ENCODE assay signal across 12 cellular contexts in the genomic region with DNA sequence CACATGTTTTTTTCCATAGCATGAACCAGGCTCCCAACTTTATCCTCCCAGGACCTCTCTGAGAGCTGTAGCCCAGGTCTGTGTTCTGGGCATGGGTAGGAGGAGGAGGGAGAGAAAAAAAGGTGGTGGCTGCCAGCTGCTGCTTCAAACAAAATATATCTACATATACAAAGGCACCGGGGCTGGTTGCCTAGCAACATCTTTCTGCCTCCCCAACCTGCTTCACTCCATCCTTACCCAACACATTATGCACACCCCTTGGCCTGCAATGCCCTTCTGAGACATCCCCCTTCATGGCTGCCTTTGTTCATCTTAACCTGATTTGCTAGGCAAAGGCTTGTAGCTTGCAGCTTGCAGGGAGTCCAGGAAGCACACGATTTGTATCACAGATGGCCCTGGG. TPM values are rescaled to one million over a fixed set of nuclear protein-coding genes. Genes with fewer than 3 reads are reported as not detected.
A peak's percentile ranks its signal among the peaks of the same experiment; 100 is the strongest.
DNase-seq lines count a peak whose midpoint lies in the region; ATAC-seq lines count a peak whose summit lies in the region.
"Had no signal": no experiment of that assay in that cellular context is flagged by ENCODE, and none has a peak within 500 bp of the region (broad histone marks: within the 10 kb centered on the region; RNA-seq: fewer than 3 reads in every experiment).

No MANE protein-coding gene starts in this region.

- H3K36me3 Mint-ChIP-seq in activated T-cell treated with anti-CD3 and anti-CD28 coated beads, Interleukin-2, amount 50 U/mL, for 24 hours (ENCODE audit: low read depth): no peaks in the 10 kb centered on the region
- peaks cover 0 to 6% (median 0%) of the 10 kb centered on the region in 5 donors for H3K36me3 Mint-ChIP-seq in naive thymus-derived CD4-positive, alpha-beta T cell

- peaks cover 66% of the 10 kb centered on the region for H3K4me1 Mint-ChIP-seq in activated T-cell treated with anti-CD3 and anti-CD28 coated beads, Interleukin-2, amount 50 U/mL, for 24 hours (ENCODE audit: low read depth)
- peaks cover 10 to 93% (median 89%) of the 10 kb centered on the region in 7 donors for H3K4me1 Mint-ChIP-seq in naive thymus-derived CD4-positive, alpha-beta T cell
- H3K4me1 Mint-ChIP-seq: activated B cell treated with CpG ODN at 0.5 μM for 24 hours had no signal

- H3K36me3 ChIP-seq in naive thymus-derived CD4-positive, alpha-beta T cell (ENCODE audit: control insufficient read depth in 2 of 3, insufficient read depth in 3 of 3, low read length in 3 of 3): no peaks in the 10 kb centered on the region
- H3K36me3 ChIP-seq: BE2C, tibial artery had no signal

- peak overlapping the region; percentile 6 for H3K27ac Mint-ChIP-seq in activated T-cell treated with anti-CD3 and anti-CD28 coated beads, Interleukin-2, amount 50 U/mL, for 24 hours
- peak overlapping the region in 8 of 9 donors; percentile 89 to 98 (median 92) for H3K27ac Mint-ChIP-seq in naive thymus-derived CD4-positive, alpha-beta T cell
- H3K27ac Mint-ChIP-seq: activated B cell treated with CpG ODN at 0.5 μM for 24 hours had no signal

- H3K4me3 Mint-ChIP-seq in activated T-cell treated with anti-CD3 and anti-CD28 coated beads, Interleukin-2, amount 50 U/mL, for 24 hours: no peak overlapping the region
- H3K4me3 Mint-ChIP-seq in naive thymus-derived CD4-positive, alpha-beta T cell: peak overlapping the region in 9 of 10 donors; percentile 18 to 77 (median 70)
- H3K4me3 Mint-ChIP-seq: activated B cell treated with CpG ODN at 0.5 μM for 24 hours had no signal

- no peak overlapping the region for H3K4me3 ChIP-seq in naive thymus-derived CD4-positive, alpha-beta T cell (ENCODE audit: low read length)
- H3K4me3 ChIP-seq: tibial artery had no signal

- DNase-seq in activated T-cell treated with anti-CD3 and anti-CD28 coated beads for 1 hour (ENCODE audit: low read depth) (peak; percentile 16), NCI-H2171 (lab: John Stamatoyannopoulos, UW) (peak; percentile 65), left colon (no peak)
- DNase-seq in activated T-cell treated with anti-CD3 and anti-CD28 coated beads, Interleukin-2, amount 50 U/mL, for 48 hours: no peak
- DNase-seq in activated T-cell treated with anti-CD3 and anti-CD28 coated beads, Interleukin-2, amount 50 U/mL, for 24 hours: no peak
- DNase-seq in naive thymus-derived CD4-positive, alpha-beta T cell: peak in 8 of 9 donors; percentile 17 to 89 (median 86)
- DNase-seq: activated B cell treated with CpG ODN at 0.5 μM for 24 hours, BE2C, GOT3, tibial artery had no signal

- CTCF ChIA-PET in naive thymus-derived CD4-positive, alpha-beta T cell (lab: Charles Lee): interaction anchor here (1.0 to 1.5 kb wide), 3 partner anchors 113 to 207 kb away, joined by 3 to 4 read pairs (median 4); no protein-coding TSS in a partner anchor

- H3K27ac ChIP-seq in naive thymus-derived CD4-positive, alpha-beta T cell (ENCODE audit: low read depth, low read length): peak overlapping the region; percentile 72
- H3K27ac ChIP-seq: tibial artery had no signal

- no peaks in the 10 kb centered on the region for H3K9me3 Mint-ChIP-seq in activated T-cell treated with anti-CD3 and anti-CD28 coated beads, Interleukin-2, amount 50 U/mL, for 24 hours
- H3K9me3 Mint-ChIP-seq in naive thymus-derived CD4-positive, alpha-beta T cell: peaks cover 0 to 3% (median 0%) of the 10 kb centered on the region in 11 donors

- POLR2A ChIA-PET in naive thymus-derived CD4-positive, alpha-beta T cell (lab: Charles Lee): interaction anchor here (0.6 to 6.4 kb wide), 12 partner anchors 10 to 73 kb away, joined by 3 to 52 read pairs (median 6); a partner anchor contains a TSS

- no peaks in the 10 kb centered on the region for H3K27me3 Mint-ChIP-seq in activated T-cell treated with anti-CD3 and anti-CD28 coated beads, Interleukin-2, amount 50 U/mL, for 24 hours
- peaks cover 0 to 3% (median 0%) of the 10 kb centered on the region in 5 donors for H3K27me3 Mint-ChIP-seq in naive thymus-derived CD4-positive, alpha-beta T cell

- peaks cover 9 to 83% of the 10 kb centered on the region in 2 donors for H3K4me1 ChIP-seq in naive thymus-derived CD4-positive, alpha-beta T cell (ENCODE audit: control insufficient read depth in 2 of 2, insufficient read depth in 2 of 2, low read length in 2 of 2)
- H3K4me1 ChIP-seq: BE2C, tibial artery had no signal

- H3K27me3 ChIP-seq in naive thymus-derived CD4-positive, alpha-beta T cell (ENCODE audit: control insufficient read depth in 2 of 2, insufficient read depth in 2 of 2, low read length in 2 of 2): no peaks in the 10 kb centered on the region
- H3K27me3 ChIP-seq: BE2C, tibial artery had no signal

- peak; percentile 93 for ATAC-seq in naive thymus-derived CD4-positive, alpha-beta T cell
- ATAC-seq in GM18873 (IDR thresholded peaks at IDR 0.05; ENCODE audit: low FRiP score, unreplicated experiment): no peak
- ATAC-seq in left colon: no peak
- no peak for ATAC-seq in HG02970 (IDR thresholded peaks at IDR 0.05; ENCODE audit: low FRiP score, unreplicated experiment)

- no peaks in the 10 kb centered on the region for H3K9me3 ChIP-seq in naive thymus-derived CD4-positive, alpha-beta T cell (ENCODE audit: control insufficient read depth in 2 of 3, low read length in 3 of 3)
- H3K9me3 ChIP-seq: BE2C, tibial artery had no signal

- intact Hi-C loops in naive thymus-derived CD4-positive, alpha-beta T cell (cut with micrococcal nuclease): loop anchor here in 1 of 2 donors (1.0 to 5.0 kb wide), 2 partner anchors 20 to 34 kb away; no protein-coding TSS in a partner anchor
- intact Hi-C loops in left colon (cut with DNase I, micrococcal nuclease): no loop called here

RNA-seq across cellular contexts. Expression of a gene that starts 27.2 kb away (rescaled TPM):
- total RNA-seq in naive thymus-derived CD4-positive, alpha-beta T cell: 100 to 1,000 TPM; 228 to 315 (median 287) TPM
- 10 to 100 TPM; 75.0 to 86.0 TPM for polyA plus RNA-seq in naive thymus-derived CD4-positive, alpha-beta T cell
- 1,000 to 10,000 TPM; 1,822 to 3,252 TPM for total RNA-seq in left colon

Comparison
In these comparisons a context has a peak if more than half of its experiments do, and no peak if none do; other contexts are left out.
1. DNase-seq: peak in activated T-cell treated with anti-CD3 and anti-CD28 coated beads for 1 hour (single experiment), NCI-H2171 (single experiment) and naive thymus-derived CD4-positive, alpha-beta T cell (8 of 9); none in activated T-cell treated with anti-CD3 and anti-CD28 coated beads, Interleukin-2, amount 50 U/mL, for 48 hours (0 of 2), activated T-cell treated with anti-CD3 and anti-CD28 coated beads, Interleukin-2, amount 50 U/mL, for 24 hours (single experiment) and left colon (0 of 2).
2. RNA of a gene that starts 27.2 kb away (total RNA-seq): 1,822 to 3,252 TPM in left colon; 228 to 315 TPM in naive thymus-derived CD4-positive, alpha-beta T cell; every median in the first group is over 4 times any median in the second.